8 cellular contexts compared by ENCODE assay signal in the genomic region with DNA sequence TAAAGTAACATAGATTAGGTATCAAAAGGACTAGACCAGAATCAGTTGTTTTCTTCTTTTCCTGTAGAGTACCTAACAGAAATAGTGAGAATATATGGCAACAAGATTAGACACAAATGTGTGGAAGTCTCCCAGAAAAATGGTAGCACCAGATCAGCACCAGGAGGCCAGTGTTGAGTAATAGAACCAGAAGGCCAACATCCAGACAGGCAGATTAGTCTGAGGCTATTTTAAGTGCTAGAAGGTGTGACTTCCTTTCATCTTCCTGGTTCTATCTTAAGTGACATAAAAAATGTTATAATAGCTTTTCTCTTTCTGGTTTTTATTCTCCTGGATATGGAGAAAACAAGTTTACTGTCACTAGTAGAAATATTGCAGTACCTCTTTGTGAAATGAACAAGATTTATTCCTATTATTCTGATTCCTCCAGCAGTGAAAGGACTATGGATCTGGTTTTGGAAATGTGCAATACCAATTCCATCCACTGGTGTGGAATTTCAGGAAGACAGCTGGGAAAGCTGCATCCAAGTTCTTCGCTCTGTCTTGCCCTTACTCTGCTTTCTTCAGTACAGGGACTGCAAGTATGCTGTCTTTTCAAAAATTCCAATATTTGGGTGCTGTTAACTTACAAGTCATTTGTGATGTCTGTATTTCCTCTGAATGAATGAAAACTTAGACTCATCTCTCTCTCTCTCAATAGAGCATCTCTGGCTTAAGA. TPM values are rescaled to one million over a fixed set of nuclear protein-coding genes. Genes with fewer than 3 reads are reported as not detected.
DNase-seq lines count a peak whose midpoint lies in the region; TF ChIP-seq lines count a peak whose summit lies in the region.
"Had no signal": no experiment of that assay in that cellular context is flagged by ENCODE, and none has a peak within 500 bp of the region (broad histone marks: within the 10 kb centered on the region; RNA-seq: fewer than 3 reads in every experiment).

No MANE protein-coding gene starts in this region.

- H3K9me3 Mint-ChIP-seq in glutamatergic neuron (ENCODE audit: unreplicated experiment), result no peaks in the 10 kb centered on the region

- no peak overlapping the region for H3K27ac Mint-ChIP-seq in glutamatergic neuron (ENCODE audit: unreplicated experiment)

- H3K4me1 Mint-ChIP-seq in glutamatergic neuron (ENCODE audit: low read depth, unreplicated experiment), result no peaks in the 10 kb centered on the region

- H3K36me3 Mint-ChIP-seq in glutamatergic neuron (ENCODE audit: unreplicated experiment), result no peaks in the 10 kb centered on the region

- no peak for DNase-seq in AG09319 (ENCODE audit: extremely low read depth, low read depth)
- peak; percentile 11 for DNase-seq in LoVo (ENCODE audit: low spot score)
- no peak for DNase-seq in glutamatergic neuron
- no peak for DNase-seq in pons (ENCODE audit: low spot score)
- no peak for DNase-seq in cortex of kidney (lab: John Stamatoyannopoulos, UW)
- no peak for DNase-seq in NCI-H524 treated with DMSO at 0.1 percent for 48 hours (lab: John Stamatoyannopoulos, UW)
- DNase-seq: head of caudate nucleus, upper lobe of left lung had no signal

- peak; percentile 28 for TF ChIP-seq CTCF in AG09319 (IDR thresholded peaks at IDR 0.05; ENCODE audit: low read depth, low read length)
- TF ChIP-seq CTCF in glutamatergic neuron (IDR thresholded peaks at IDR 0.05; ENCODE audit: partially characterized antibody, unreplicated experiment), result peak; percentile 79

- H3K27me3 Mint-ChIP-seq in glutamatergic neuron (ENCODE audit: unreplicated experiment), result no peaks in the 10 kb centered on the region

- H3K4me3 Mint-ChIP-seq in glutamatergic neuron (ENCODE audit: unreplicated experiment), result no peak overlapping the region

RNA-seq across cellular contexts. Expression of a gene that starts 39.1 kb away (rescaled TPM):
- 4.7 TPM for total RNA-seq in glutamatergic neuron (ENCODE audit: unreplicated experiment)

RNA-seq across cellular contexts. Expression of a gene that starts 39.1 kb away (rescaled TPM):
- 22.4 TPM for total RNA-seq in glutamatergic neuron (ENCODE audit: unreplicated experiment)

RNA-seq across cellular contexts. Expression of a gene that starts 39.8 kb away (rescaled TPM):
- total RNA-seq in glutamatergic neuron (ENCODE audit: unreplicated experiment), result 17.6 TPM

RNA-seq across cellular contexts. Expression of a gene that starts 57.9 kb away (rescaled TPM):
- 33.2 TPM for total RNA-seq in glutamatergic neuron (ENCODE audit: unreplicated experiment)

RNA-seq across cellular contexts. Expression of a gene that starts 58.0 kb away (rescaled TPM):
- 94.0 TPM for total RNA-seq in glutamatergic neuron (ENCODE audit: unreplicated experiment)
